In the genomic region with DNA sequence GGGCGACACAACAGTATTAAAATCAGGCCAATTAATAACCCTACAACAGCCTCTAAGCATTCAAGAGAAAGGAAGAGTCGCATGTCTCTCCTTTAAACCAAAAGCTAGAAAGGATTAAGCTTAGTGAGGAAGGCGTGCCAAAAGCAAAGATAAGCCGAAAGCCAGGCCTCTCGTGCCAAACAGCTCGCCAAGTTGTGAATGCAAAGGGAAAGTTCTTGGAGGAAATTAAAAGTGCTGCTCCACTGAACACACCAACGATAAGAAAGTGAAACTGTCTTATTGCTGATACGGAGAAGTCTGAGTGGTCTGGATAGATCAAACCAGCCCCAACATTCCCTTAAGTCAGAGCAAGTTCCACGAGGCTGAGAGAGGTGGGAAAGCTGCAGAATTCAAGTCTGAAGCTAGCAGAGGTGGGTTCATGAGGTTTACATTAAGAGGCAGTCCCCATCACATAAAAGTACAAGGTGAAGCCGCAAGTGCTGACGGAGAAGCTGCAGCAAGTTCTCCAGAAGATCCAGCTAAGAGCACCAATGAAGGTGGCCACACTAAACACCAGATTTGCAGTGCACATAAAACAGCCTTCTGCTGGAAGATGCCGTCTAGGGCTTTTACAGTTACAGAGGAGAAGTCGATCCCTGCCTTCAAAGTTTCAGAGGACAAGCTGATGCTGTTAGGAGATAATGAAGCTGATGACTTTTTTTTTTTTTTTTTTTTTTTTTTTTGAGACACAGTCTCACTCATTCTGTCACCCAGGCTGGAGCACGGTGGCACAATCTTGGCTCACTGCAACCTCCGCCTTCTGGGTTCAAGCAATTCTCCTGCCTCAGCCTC, we compare ENCODE assay signal across 9 cellular contexts.
DNase-seq lines count a peak whose midpoint lies in the region; ATAC-seq and TF ChIP-seq lines count a peak whose summit lies in the region.
"Had no signal": no experiment of that assay in that cellular context is flagged by ENCODE, and none has a peak within 500 bp of the region (broad histone marks: within the 10 kb centered on the region; RNA-seq: fewer than 3 reads in every experiment).

No MANE protein-coding gene starts in this region.

- no peaks in the 10 kb centered on the region for H3K9me3 ChIP-seq in thoracic aorta
- H3K9me3 ChIP-seq: A549 had no signal

- no peak overlapping the region for H3K27ac ChIP-seq in thoracic aorta
- H3K27ac ChIP-seq: A549 had no signal

- H3K27me3 Mint-ChIP-seq in activated T-cell treated with anti-CD3 and anti-CD28 coated beads, Interleukin-2, amount 50 U/mL, for 4 hours (ENCODE audit: low read depth): no peaks in the 10 kb centered on the region

- DNase-seq in activated CD4-positive, CD25-positive, alpha-beta regulatory T cell (lab: John Stamatoyannopoulos, UW): no peak
- no peak for DNase-seq in activated T-cell treated with anti-CD3 and anti-CD28 coated beads, Interleukin-2, amount 50 U/mL, for 4 hours
- DNase-seq in inferior parietal cortex (ENCODE audit: extremely low spot score) (peak; percentile 10), thoracic aorta (ENCODE audit: low spot score) (no peak), NCI-H2107 (lab: John Stamatoyannopoulos, UW) (no peak), GM20000 (ENCODE audit: low spot score) (no peak)

- ATAC-seq in activated CD4-positive, CD25-positive, alpha-beta regulatory T cell treated with anti-CD3 and anti-CD28 coated beads, Interleukin-2, amount 50 U/mL, for 24 hours: peak; percentile 64 to 65
- ATAC-seq in activated T-cell treated with anti-CD3 and anti-CD28 coated beads, Interleukin-2, amount 50 U/mL, for 4 hours: peak; percentile 64 to 71
- ATAC-seq in thoracic aorta (ENCODE audit: insufficient number of reproducible peaks, low FRiP score, low read depth): no peak
- ATAC-seq in GM21360 (IDR thresholded peaks at IDR 0.05; ENCODE audit: unreplicated experiment): no peak
- ATAC-seq: A549 had no signal

- peaks cover 10% of the 10 kb centered on the region for H3K36me3 Mint-ChIP-seq in activated T-cell treated with anti-CD3 and anti-CD28 coated beads, Interleukin-2, amount 50 U/mL, for 4 hours (ENCODE audit: insufficient read depth)

- H3K4me1 ChIP-seq in thoracic aorta (ENCODE audit: control insufficient read depth in 1 of 2, low read depth in 2 of 2): peaks cover 0 to 10% of the 10 kb centered on the region in 2 donors
- H3K4me1 ChIP-seq: A549 had no signal

- H3K27me3 ChIP-seq in thoracic aorta (replicated peaks; ENCODE audit: insufficient read depth): no peaks in the 10 kb centered on the region

- H3K4me1 Mint-ChIP-seq in activated T-cell treated with anti-CD3 and anti-CD28 coated beads, Interleukin-2, amount 50 U/mL, for 4 hours (ENCODE audit: low read depth): peaks cover 54% of the 10 kb centered on the region

- TF ChIP-seq CTCF in thoracic aorta (IDR thresholded peaks at IDR 0.05) (no peak), GM20000 (IDR thresholded peaks at IDR 0.05; ENCODE audit: extremely low read depth, missing control alignments) (no peak)

- H3K4me3 Mint-ChIP-seq in activated T-cell treated with anti-CD3 and anti-CD28 coated beads, Interleukin-2, amount 50 U/mL, for 4 hours: peak overlapping the region; percentile 80

- H3K9me3 Mint-ChIP-seq in activated T-cell treated with anti-CD3 and anti-CD28 coated beads, Interleukin-2, amount 50 U/mL, for 4 hours: no peaks in the 10 kb centered on the region

- no peaks in the 10 kb centered on the region for H3K36me3 ChIP-seq in thoracic aorta

- peak overlapping the region; percentile 69 for H3K4me3 ChIP-seq in thoracic aorta
- H3K4me3 ChIP-seq: A549 had no signal

Comparison
In these comparisons a context has a peak if more than half of its experiments do, and no peak if none do; other contexts are left out.
1. ATAC-seq: peak in activated CD4-positive, CD25-positive, alpha-beta regulatory T cell treated with anti-CD3 and anti-CD28 coated beads, Interleukin-2, amount 50 U/mL, for 24 hours (2 of 2) and activated T-cell treated with anti-CD3 and anti-CD28 coated beads, Interleukin-2, amount 50 U/mL, for 4 hours (2 of 2); none in thoracic aorta (single experiment) and GM21360 (single experiment).